In the genomic region with DNA sequence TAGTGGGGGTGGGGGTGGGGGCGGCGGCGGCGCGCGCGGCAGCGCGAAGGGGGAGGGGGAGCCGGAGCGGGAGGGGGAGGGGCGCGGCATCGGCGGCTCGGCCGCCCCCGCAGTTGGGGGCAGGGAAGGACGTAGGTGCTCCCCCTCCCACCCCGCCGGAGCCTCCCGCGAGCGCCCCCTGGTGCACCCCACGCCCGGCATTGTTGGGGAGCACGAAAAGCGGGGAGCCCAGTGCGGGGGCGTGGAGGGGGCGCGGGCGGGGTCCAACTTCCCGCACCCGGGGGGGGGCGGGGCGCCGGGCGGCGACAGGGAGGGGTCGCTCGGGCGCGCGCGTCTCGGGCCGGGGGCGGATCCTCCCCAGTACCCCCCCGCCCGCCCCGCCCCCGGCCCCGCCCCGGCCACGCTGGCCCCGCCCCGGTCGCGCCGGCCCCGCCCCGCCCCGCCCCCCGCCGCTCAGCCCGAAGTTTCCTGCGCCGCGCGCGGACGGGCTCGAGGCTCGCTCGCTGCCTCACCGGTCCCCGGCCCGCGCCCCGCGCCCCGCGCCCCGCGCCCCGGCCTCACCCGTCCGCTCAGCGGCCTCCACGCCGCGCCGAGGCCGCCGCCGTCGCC, we compare ENCODE assay signal across 1 cellular context.
A peak's percentile ranks its signal among the peaks of the same experiment; 100 is the strongest.
TF ChIP-seq lines count a peak whose summit lies in the region.

Gene CACNA1H, plus strand, starts transcription at position 456 of the 609 bp plus-strand sequence. CDS start 632 bp downstream, outside the sequence.

TF ChIP-seq in HEK293, 187 proteins besides CTCF, POLR2A, EP300 and RAD21 (continued from another document):
- TF ChIP-seq ZNF433 (tag by site-specific recombination; IDR thresholded peaks at IDR 0.05; ENCODE audit: low read depth) = no peak
- 0 out of 2 replicates have a peak, but pooled peaks have one; percentile 4 for TF ChIP-seq EGR2 (tag by site-specific recombination; IDR thresholded peaks at IDR 0.05; ENCODE audit: low read depth)
TF ChIP-seq in HEK293: peak in this region for 2.
